8 cellular contexts compared by ENCODE assay signal in the genomic region with DNA sequence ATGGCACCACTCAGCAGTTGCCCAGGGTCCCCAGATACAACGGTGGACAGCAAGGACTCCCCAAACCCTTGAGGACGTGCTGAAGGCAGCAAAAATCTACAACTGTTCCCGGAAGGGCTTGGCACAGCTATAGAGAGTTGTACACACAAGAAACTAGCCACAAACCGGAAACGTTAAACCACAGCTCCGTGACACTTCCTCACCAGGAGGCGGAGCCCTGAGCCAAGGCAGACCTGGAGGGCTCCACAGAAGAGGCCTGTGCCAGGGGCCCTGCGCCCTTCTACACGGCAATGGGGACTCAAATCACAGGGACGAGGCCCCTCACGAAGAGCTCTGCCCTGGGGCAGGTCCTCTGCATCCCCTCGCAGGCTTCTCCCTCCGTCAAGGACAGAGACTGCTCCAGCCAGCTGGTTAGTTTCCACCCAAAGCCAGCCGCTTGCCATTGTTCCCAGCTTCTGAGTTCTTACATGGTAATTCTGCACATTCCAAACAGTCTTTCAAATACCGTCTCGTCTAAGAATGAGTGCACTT.
DNase-seq lines count a peak whose midpoint lies in the region; ATAC-seq lines count a peak whose summit lies in the region.

No MANE protein-coding gene starts in this region.

- H3K27me3 ChIP-seq in SJSA1 (replicated peaks) = no peaks in the 10 kb centered on the region

- peak; percentile 90 to 94 for DNase-seq in SJSA1 (ENCODE audit: low read depth in 1 of 2, low spot score in 2 of 2)
- peak; percentile 86 for DNase-seq in activated gamma-delta T cell treated with anti-CD3 and anti-CD28 coated beads, Interleukin-2, amount 50 U/mL, for 16 hours (ENCODE audit: low read depth)
- peak; percentile 84 for DNase-seq in Right ventricle myocardium superior
- DNase-seq in stimulated activated CD4-positive, alpha-beta T cell treated with anti-CD3 and anti-CD28 coated beads, Interleukin-12 subunit alpha, Interleukin-12 subunit beta, amount 100 ng/mL, for 24 hours (ENCODE audit: low read depth in 2 of 2) = peak; percentile 79 to 84
- no peak for DNase-seq in SHP77 (lab: John Stamatoyannopoulos, UW)
- no peak for DNase-seq in NCI-H2171 treated with DMSO at 0.1 percent for 48 hours (lab: John Stamatoyannopoulos, UW)

- H3K27ac ChIP-seq in SJSA1 = peak overlapping the region; percentile 86

- peaks cover 59% of the 10 kb centered on the region for H3K4me1 ChIP-seq in SJSA1 (replicated peaks)

- no peaks in the 10 kb centered on the region for H3K9me3 ChIP-seq in SJSA1 (replicated peaks)

- intact Hi-C loops in Right ventricle myocardium superior (cut with DNase I) = no loop called here

- no peak overlapping the region for H3K4me3 ChIP-seq in SJSA1

- no peaks in the 10 kb centered on the region for H3K36me3 ChIP-seq in SJSA1

- ATAC-seq in GM18870 (IDR thresholded peaks at IDR 0.05; ENCODE audit: unreplicated experiment) (peak; percentile 92), HG03095 (IDR thresholded peaks at IDR 0.05; ENCODE audit: unreplicated experiment) (peak; percentile 90), Right ventricle myocardium superior (ENCODE audit: poor library complexity) (peak; percentile 70)

Comparison
In these comparisons a context has a peak if more than half of its experiments do, and no peak if none do; other contexts are left out.
1. DNase-seq: peak in SJSA1 (2 of 2), activated gamma-delta T cell treated with anti-CD3 and anti-CD28 coated beads, Interleukin-2, amount 50 U/mL, for 16 hours (single experiment), Right ventricle myocardium superior (single experiment) and stimulated activated CD4-positive, alpha-beta T cell treated with anti-CD3 and anti-CD28 coated beads, Interleukin-12 subunit alpha, Interleukin-12 subunit beta, amount 100 ng/mL, for 24 hours (2 of 2); none in SHP77 (0 of 2) and NCI-H2171 treated with DMSO at 0.1 percent for 48 hours (single experiment).
2. Peak in every context shown above with its lines, with median percentiles within 50 percentile points of each other: ATAC-seq.